In the genomic region with DNA sequence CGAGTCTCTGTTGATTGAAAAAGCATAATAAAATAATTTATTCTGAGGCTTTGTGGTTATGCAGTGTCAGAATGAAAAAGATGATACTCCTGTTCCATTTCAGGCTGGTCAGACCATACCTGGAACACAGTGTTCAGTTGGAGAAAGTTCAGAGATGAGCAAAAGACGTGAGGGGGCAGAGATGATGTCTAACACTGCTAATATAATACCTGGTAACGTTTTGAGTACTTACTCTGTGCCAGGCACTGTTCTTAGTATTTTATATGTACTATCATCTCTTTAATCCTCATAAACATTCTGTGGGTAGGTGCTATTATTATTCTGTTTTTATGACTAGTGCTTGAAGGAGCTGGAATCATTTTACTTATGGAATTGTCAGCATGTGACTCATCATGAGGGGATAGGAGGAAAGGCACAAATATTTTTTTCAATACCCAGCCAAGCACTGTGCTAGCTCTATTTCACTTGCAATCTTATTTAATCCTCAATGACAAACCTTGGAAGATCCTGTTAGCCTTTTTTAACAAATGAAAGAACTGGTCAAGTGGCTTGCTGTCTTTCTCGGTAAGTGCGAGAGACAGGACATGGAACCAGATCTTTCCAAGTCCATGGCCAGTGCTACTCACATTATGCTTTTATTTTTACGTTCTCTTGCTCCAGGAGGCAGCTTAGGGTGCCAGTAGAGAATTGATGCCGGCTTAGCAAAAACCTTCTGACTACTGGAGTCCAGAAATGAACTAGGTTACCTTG, we compare ENCODE assay signal across 8 cellular contexts. TPM values are rescaled to one million over a fixed set of nuclear protein-coding genes. Genes with fewer than 3 reads are reported as not detected.
DNase-seq lines count a peak whose midpoint lies in the region; ATAC-seq, FAIRE-seq and TF ChIP-seq lines count a peak whose summit lies in the region.

No MANE protein-coding gene starts in this region.

- peak overlapping the region; percentile 3 for H3K27ac Mint-ChIP-seq in Caco-2 (ENCODE audit: unreplicated experiment)
- H3K27ac Mint-ChIP-seq in activated CD8-positive, alpha-beta T cell treated with anti-CD3 and anti-CD28 coated beads, Interleukin-2, amount 10 ng/mL, durations not matched to agents 7 days and 5 days: peak overlapping the region; percentile 39

- CTCF ChIA-PET in Caco-2 (lab: Charles Lee): interaction anchor here (0.9 kb wide), 1 partner anchor 99 kb away, joined by 3 read pairs; no protein-coding TSS in a partner anchor
- CTCF ChIA-PET in activated CD8-positive, alpha-beta T cell treated with anti-CD3 and anti-CD28 coated beads, Interleukin-2, amount 10 ng/mL, durations not matched to agents 7 days and 5 days (lab: Charles Lee): interaction anchor here (0.7 to 3.8 kb wide), 5 partner anchors 12 to 515 kb away, joined by 3 to 15 read pairs (median 3); a partner anchor contains a TSS

- H3K4me1 ChIP-seq in Caco-2 (peaks cover 28% of the 10 kb centered on the region), gastroesophageal sphincter (peaks cover 15 to 79% (median 40%) of the 10 kb centered on the region in 3 donors)

- DNase-seq in Caco-2: no peak
- no peak for DNase-seq in activated CD8-positive, alpha-beta T cell treated with anti-CD3 and anti-CD28 coated beads, Interleukin-2, amount 10 ng/mL, durations not matched to agents 7 days and 5 days
- peak in 2 of 3 experiments; percentile 20 to 43 for DNase-seq in stimulated activated CD4-positive, alpha-beta T cell treated with anti-CD3 and anti-CD28 coated beads, TNF-alpha, amount 100 ng/mL, for 24 hours (ENCODE audit: low read depth in 3 of 3)
- no peak for DNase-seq in GM19238 (ENCODE audit: insufficient read length, low spot score)
- no peak for DNase-seq in H54 (ENCODE audit: insufficient read length, low spot score)
- DNase-seq in erythroblast (lab: John Stamatoyannopoulos, UW): no peak

- ATAC-seq in HG02610 (IDR thresholded peaks at IDR 0.05; ENCODE audit: unreplicated experiment) (peak; percentile 85), gastroesophageal sphincter (peak; percentile 74)
- ATAC-seq in activated CD8-positive, alpha-beta T cell treated with anti-CD3 and anti-CD28 coated beads, Interleukin-2, amount 10 ng/mL, durations not matched to agents 7 days and 5 days: peak; percentile 85

- H3K27ac ChIP-seq in gastroesophageal sphincter: peak overlapping the region; percentile 58 to 90 (median 83)

- H3K4me1 Mint-ChIP-seq in Caco-2 (ENCODE audit: low read depth, unreplicated experiment): peaks cover 22% of the 10 kb centered on the region
- H3K4me1 Mint-ChIP-seq in activated CD8-positive, alpha-beta T cell treated with anti-CD3 and anti-CD28 coated beads, Interleukin-2, amount 10 ng/mL, durations not matched to agents 7 days and 5 days (ENCODE audit: low read depth): peaks cover 55% of the 10 kb centered on the region

- H3K4me3 Mint-ChIP-seq in Caco-2 (ENCODE audit: unreplicated experiment): no peak overlapping the region
- no peak overlapping the region for H3K4me3 Mint-ChIP-seq in activated CD8-positive, alpha-beta T cell treated with anti-CD3 and anti-CD28 coated beads, Interleukin-2, amount 10 ng/mL, durations not matched to agents 7 days and 5 days

- intact Hi-C loops in Caco-2 (cut with micrococcal nuclease; ENCODE audit: unreplicated experiment): no loop called here

- TF ChIP-seq EP300 in gastroesophageal sphincter (IDR thresholded peaks at IDR 0.05): no peak

- no TSS peak for BruUV-seq in Caco-2 (replicated peaks; lab: Mats Ljungman, UMichigan)

- H3K36me3 Mint-ChIP-seq in Caco-2 (ENCODE audit: insufficient read depth, unreplicated experiment): peaks cover 17% of the 10 kb centered on the region
- H3K36me3 Mint-ChIP-seq in activated CD8-positive, alpha-beta T cell treated with anti-CD3 and anti-CD28 coated beads, Interleukin-2, amount 10 ng/mL, durations not matched to agents 7 days and 5 days (ENCODE audit: low read depth): peaks cover 30% of the 10 kb centered on the region

- H3K27me3 ChIP-seq in Caco-2 (replicated peaks; ENCODE audit: control insufficient read depth, insufficient read depth, low read length) (no peaks in the 10 kb centered on the region), gastroesophageal sphincter (no peaks in the 10 kb centered on the region)

- H3K27me3 Mint-ChIP-seq in Caco-2 (ENCODE audit: insufficient read depth, unreplicated experiment): no peaks in the 10 kb centered on the region
- no peaks in the 10 kb centered on the region for H3K27me3 Mint-ChIP-seq in activated CD8-positive, alpha-beta T cell treated with anti-CD3 and anti-CD28 coated beads, Interleukin-2, amount 10 ng/mL, durations not matched to agents 7 days and 5 days (ENCODE audit: low read depth)

- no peaks in the 10 kb centered on the region for H3K9me3 Mint-ChIP-seq in Caco-2 (ENCODE audit: unreplicated experiment)
- peaks cover 5% of the 10 kb centered on the region for H3K9me3 Mint-ChIP-seq in activated CD8-positive, alpha-beta T cell treated with anti-CD3 and anti-CD28 coated beads, Interleukin-2, amount 10 ng/mL, durations not matched to agents 7 days and 5 days (ENCODE audit: insufficient read depth)

- TF ChIP-seq CTCF in Caco-2 (IDR thresholded peaks at IDR 0.05; ENCODE audit: insufficient read depth in 1 of 2, low read depth in 1 of 2, low read length in 1 of 2, severe bottlenecking in 1 of 2, unreplicated experiment in 1 of 2) (no peak), gastroesophageal sphincter (IDR thresholded peaks at IDR 0.05) (no peak)

- 11 to 18% methylated on average over 1 to 7 of the region's 7 CpGs for WGBS in gastroesophageal sphincter (ENCODE audit: low coverage in 1 of 2), 2 donors

- POLR2A ChIA-PET in Caco-2 (lab: Charles Lee): no interaction called here
- POLR2A ChIA-PET in activated CD8-positive, alpha-beta T cell treated with anti-CD3 and anti-CD28 coated beads, Interleukin-2, amount 10 ng/mL, durations not matched to agents 7 days and 5 days (lab: Charles Lee): interaction anchor here (0.6 to 2.1 kb wide), 4 partner anchors 12 to 31 kb away, joined by 3 to 9 read pairs (median 4); a partner anchor contains a TSS

- TF ChIP-seq POLR2A in gastroesophageal sphincter (IDR thresholded peaks at IDR 0.05) (no peak), H54 (IDR thresholded peaks at IDR 0.05; ENCODE audit: low read depth, low read length) (no peak), erythroblast (IDR thresholded peaks at IDR 0.05; ENCODE audit: low read length) (no peak)

- H3K9me3 ChIP-seq in Caco-2: no peaks in the 10 kb centered on the region
- no peaks in the 10 kb centered on the region for H3K9me3 ChIP-seq in gastroesophageal sphincter

- H3K4me3 ChIP-seq in Caco-2 (ENCODE audit: low read depth, low read length) (no peak overlapping the region), gastroesophageal sphincter (peak overlapping the region in 1 of 2 donors; percentile 17)

- no peaks in the 10 kb centered on the region for H3K36me3 ChIP-seq in Caco-2 (ENCODE audit: control insufficient read depth, insufficient read depth, low read length)
- no peaks in the 10 kb centered on the region for H3K36me3 ChIP-seq in gastroesophageal sphincter

- FAIRE-seq in H54 (lab: Jason Lieb, UNC): no peak

RNA-seq across cellular contexts. Expression of a gene that starts 31.9 kb away (rescaled TPM):
- total RNA-seq in Caco-2 (2022): 142 and 150 TPM in 2 replicates
- total RNA-seq in activated CD8-positive, alpha-beta T cell treated with anti-CD3 and anti-CD28 coated beads, Interleukin-2, amount 10 ng/mL, durations not matched to agents 7 days and 5 days: 100 to 1,000 TPM; 249 to 257 TPM
- 100 to 1,000 TPM; 210 to 360 (median 245) TPM for total RNA-seq in gastroesophageal sphincter

Comparison
In these comparisons a context has a peak if more than half of its experiments do, and no peak if none do; other contexts are left out.
1. DNase-seq: peak in stimulated activated CD4-positive, alpha-beta T cell treated with anti-CD3 and anti-CD28 coated beads, TNF-alpha, amount 100 ng/mL, for 24 hours (2 of 3); none in Caco-2 (0 of 2), activated CD8-positive, alpha-beta T cell treated with anti-CD3 and anti-CD28 coated beads, Interleukin-2, amount 10 ng/mL, durations not matched to agents 7 days and 5 days (single experiment), GM19238 (single experiment), H54 (single experiment) and erythroblast (0 of 2).
2. Peak in every context shown above with its lines, with median percentiles within 50 percentile points of each other: ATAC-seq.